In the genomic region with DNA sequence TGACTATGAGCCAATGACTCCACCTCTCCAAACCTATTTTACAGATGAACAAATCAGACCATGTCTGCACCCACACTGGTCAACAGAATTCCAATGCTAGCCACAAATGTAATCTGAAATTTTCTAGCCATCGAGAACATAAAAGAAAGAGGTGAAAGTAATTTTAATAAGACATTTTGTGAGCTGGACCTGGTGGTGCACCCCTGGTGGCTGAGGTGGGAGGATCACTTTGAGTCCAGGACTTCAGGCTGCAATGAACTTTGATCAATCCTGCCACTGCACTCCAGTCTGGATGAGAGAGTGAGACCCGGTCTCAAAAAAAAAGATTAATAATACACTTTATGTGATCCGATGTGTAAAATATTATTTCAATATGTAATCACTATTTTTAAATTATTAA, we compare ENCODE assay signal across 8 cellular contexts. TPM values are rescaled to one million over a fixed set of nuclear protein-coding genes. Genes with fewer than 3 reads are reported as not detected.
A peak's percentile ranks its signal among the peaks of the same experiment; 100 is the strongest.
DNase-seq lines count a peak whose midpoint lies in the region; ATAC-seq and TF ChIP-seq lines count a peak whose summit lies in the region.
"Had no signal": no experiment of that assay in that cellular context is flagged by ENCODE, and none has a peak within 500 bp of the region (broad histone marks: within the 10 kb centered on the region; RNA-seq: fewer than 3 reads in every experiment).

No MANE protein-coding gene starts in this region.

- ATAC-seq in CD8-positive, alpha-beta T cell = no peak

- intact Hi-C loops in prostate gland (cut with DNase I) = no loop called here
- intact Hi-C loops in CD8-positive, alpha-beta T cell (cut with DNase I, micrococcal nuclease) = loop anchor here in 1 of 2 experiments (10.0 kb wide), 1 partner anchor 206 kb away; no protein-coding TSS in a partner anchor

- WGBS in prostate gland = 86% methylated on average over 3 of the region's 3 CpGs

- H3K4me1 Mint-ChIP-seq in CD8-positive, alpha-beta T cell (ENCODE audit: low read depth) = no peaks in the 10 kb centered on the region
- H3K4me1 Mint-ChIP-seq: CD4-positive, CD25-positive, alpha-beta regulatory T cell had no signal

- H3K27me3 ChIP-seq in AG04450 (ENCODE audit: control insufficient read depth, insufficient read depth, low read length) (no peaks in the 10 kb centered on the region), prostate gland (replicated peaks; ENCODE audit: insufficient read depth) (no peaks in the 10 kb centered on the region)
- H3K27me3 ChIP-seq in CD8-positive, alpha-beta T cell (ENCODE audit: insufficient read depth, low read length) = no peaks in the 10 kb centered on the region

- DNase-seq in AG04450 (ENCODE audit: low read depth, low spot score) (no peak), LNCaP clone FGC (ENCODE audit: low read depth) (no peak), fibroblast of mammary gland (ENCODE audit: low read depth) (no peak), putamen (ENCODE audit: low spot score) (no peak), prostate gland (ENCODE audit: low spot score) (no peak)
- DNase-seq in CD8-positive, alpha-beta T cell = no peak
- DNase-seq: CD4-positive, CD25-positive, alpha-beta regulatory T cell had no signal

- H3K4me3 ChIP-seq in AG04450 (ENCODE audit: low read depth, low read length) (no peak overlapping the region), LNCaP clone FGC (ENCODE audit: low read depth, low read length) (no peak overlapping the region), fibroblast of mammary gland (ENCODE audit: control insufficient read depth, low read depth, low read length) (no peak overlapping the region), prostate gland (no peak overlapping the region)
- H3K4me3 ChIP-seq in CD8-positive, alpha-beta T cell (ENCODE audit: low read depth, low read length) = no peak overlapping the region

- no peak overlapping the region for H3K27ac ChIP-seq in AG04450 (ENCODE audit: low read depth, low read length)
- no peak overlapping the region for H3K27ac ChIP-seq in prostate gland
- no peak overlapping the region for H3K27ac ChIP-seq in CD8-positive, alpha-beta T cell (ENCODE audit: low read depth, low read length)

- H3K27ac Mint-ChIP-seq in CD8-positive, alpha-beta T cell = no peak overlapping the region

- H3K27me3 Mint-ChIP-seq in CD8-positive, alpha-beta T cell (ENCODE audit: low read depth) = peaks cover 3% of the 10 kb centered on the region

- no peaks in the 10 kb centered on the region for H3K36me3 Mint-ChIP-seq in CD8-positive, alpha-beta T cell
- H3K36me3 Mint-ChIP-seq: CD4-positive, CD25-positive, alpha-beta regulatory T cell had no signal

- no peaks in the 10 kb centered on the region for H3K36me3 ChIP-seq in prostate gland
- no peaks in the 10 kb centered on the region for H3K36me3 ChIP-seq in CD8-positive, alpha-beta T cell (ENCODE audit: insufficient read depth, low read length)

- H3K9me3 ChIP-seq in AG04450 (ENCODE audit: control insufficient read depth, insufficient read depth, low read length) = peaks cover 8% of the 10 kb centered on the region
- H3K9me3 ChIP-seq in prostate gland = no peaks in the 10 kb centered on the region
- no peaks in the 10 kb centered on the region for H3K9me3 ChIP-seq in CD8-positive, alpha-beta T cell (ENCODE audit: low read length)

- no peak overlapping the region for H3K4me3 Mint-ChIP-seq in CD8-positive, alpha-beta T cell
- H3K4me3 Mint-ChIP-seq: CD4-positive, CD25-positive, alpha-beta regulatory T cell had no signal

- no peak for TF ChIP-seq POLR2A in prostate gland (IDR thresholded peaks at IDR 0.05)

- TF ChIP-seq CTCF in AG04450 (IDR thresholded peaks at IDR 0.05; ENCODE audit: low read depth, low read length) (peak; percentile 58), LNCaP clone FGC (IDR thresholded peaks at IDR 0.05; ENCODE audit: control insufficient read depth, extremely low read depth, insufficient read depth) (0 out of 2 replicates have a peak, but pooled peaks have one; percentile 25), fibroblast of mammary gland (conservative IDR thresholded peaks at IDR 0.05; ENCODE audit: control insufficient read depth, insufficient read depth, low read depth, low read length) (peak; percentile 35), prostate gland (IDR thresholded peaks at IDR 0.05) (no peak)
- no peak for TF ChIP-seq CTCF in CD8-positive, alpha-beta T cell (IDR thresholded peaks at IDR 0.05)

- no peaks in the 10 kb centered on the region for H3K4me1 ChIP-seq in prostate gland (replicated peaks)
- no peaks in the 10 kb centered on the region for H3K4me1 ChIP-seq in CD8-positive, alpha-beta T cell (ENCODE audit: insufficient read depth, low read length)

- H3K9me3 Mint-ChIP-seq in CD8-positive, alpha-beta T cell = peaks cover 6% of the 10 kb centered on the region

- CTCF ChIA-PET in AG04450 (lab: Charles Lee) = interaction anchor here (0.6 to 4.0 kb wide), 5 partner anchors 43 to 387 kb away, joined by 3 to 38 read pairs (median 5); a partner anchor contains a TSS
- CTCF ChIA-PET in CD8-positive, alpha-beta T cell (lab: Charles Lee) = no interaction called here

- POLR2A ChIA-PET in AG04450 (lab: Yijun Ruan, JAX) = no interaction called here
- POLR2A ChIA-PET in CD8-positive, alpha-beta T cell (lab: Charles Lee) = no interaction called here

RNA-seq across cellular contexts. Expression of a gene that starts 9.4 kb away (rescaled TPM):
- polyA plus RNA-seq in AG04450 (2011; rRNA removed) = 57.3 and 59.4 TPM in 2 replicates
- 37.1 and 46.8 TPM in 2 replicates for polyA minus RNA-seq in AG04450 (2011; rRNA and poly(A)+ RNA removed)
- 10 to 100 TPM; 59.2 to 75.6 TPM for total RNA-seq in prostate gland
- total RNA-seq in CD8-positive, alpha-beta T cell = 1 to 10 TPM; 6.1 to 8.1 TPM

RNA-seq across cellular contexts. Expression of a gene that starts 10.3 kb away (rescaled TPM):
- 0.10 and 0.11 TPM in 2 replicates for polyA plus RNA-seq in AG04450 (2011; rRNA removed)
- polyA minus RNA-seq in AG04450 (2011; rRNA and poly(A)+ RNA removed) = 0.09 TPM in 1 of 2 replicates, not detected in the other
- 1 to 10 TPM in 1 of 2 donors, under 1 TPM in 1; 0.23 to 1.5 TPM for total RNA-seq in prostate gland
- not detected for total RNA-seq in CD8-positive, alpha-beta T cell
- total RNA-seq: CD4-positive, CD25-positive, alpha-beta regulatory T cell; M059J had no signal
- polyA plus RNA-seq: CD4-positive, CD25-positive, alpha-beta regulatory T cell had no signal

RNA-seq across cellular contexts. Expression of a gene that starts 27.8 kb away (rescaled TPM):
- 0.91 and 0.92 TPM in 2 replicates for polyA plus RNA-seq in AG04450 (2011; rRNA removed)
- 1.5 and 2.2 TPM in 2 replicates for polyA minus RNA-seq in AG04450 (2011; rRNA and poly(A)+ RNA removed)
- total RNA-seq in prostate gland = 10 to 100 TPM; 14.4 to 33.3 TPM
- total RNA-seq in CD8-positive, alpha-beta T cell = under 1 TPM; 0.11 to 0.14 TPM
- total RNA-seq: CD4-positive, CD25-positive, alpha-beta regulatory T cell had no signal

RNA-seq across cellular contexts. Expression of a gene that starts 43.2 kb away (rescaled TPM):
- polyA plus RNA-seq in AG04450 (2011; rRNA removed) = 89.0 and 153 TPM in 2 replicates
- polyA minus RNA-seq in AG04450 (2011; rRNA and poly(A)+ RNA removed) = 76.8 and 85.9 TPM in 2 replicates
- total RNA-seq in prostate gland = 100 to 1,000 TPM; 382 to 434 TPM
- 10 to 100 TPM; 55.6 to 62.2 TPM for total RNA-seq in CD8-positive, alpha-beta T cell

Comparison
In these comparisons a context has a peak if more than half of its experiments do, and no peak if none do; other contexts are left out.
1. CTCF ChIP-seq: peak in AG04450 (single experiment), LNCaP clone FGC (single experiment) and fibroblast of mammary gland (single experiment); none in prostate gland (0 of 4) and CD8-positive, alpha-beta T cell (single experiment).
2. RNA of a gene that starts 9.4 kb away (total RNA-seq): 59.2 to 75.6 TPM in prostate gland; 6.1 to 8.1 TPM in CD8-positive, alpha-beta T cell; every median in the first group is over 4 times any median in the second.
3. RNA of a gene that starts 27.8 kb away (total RNA-seq): 14.4 to 33.3 TPM in prostate gland; 0.11 to 0.14 TPM in CD8-positive, alpha-beta T cell; every median in the first group is over 10 times any median in the second.